12 cellular contexts compared by ENCODE assay signal in the genomic region with DNA sequence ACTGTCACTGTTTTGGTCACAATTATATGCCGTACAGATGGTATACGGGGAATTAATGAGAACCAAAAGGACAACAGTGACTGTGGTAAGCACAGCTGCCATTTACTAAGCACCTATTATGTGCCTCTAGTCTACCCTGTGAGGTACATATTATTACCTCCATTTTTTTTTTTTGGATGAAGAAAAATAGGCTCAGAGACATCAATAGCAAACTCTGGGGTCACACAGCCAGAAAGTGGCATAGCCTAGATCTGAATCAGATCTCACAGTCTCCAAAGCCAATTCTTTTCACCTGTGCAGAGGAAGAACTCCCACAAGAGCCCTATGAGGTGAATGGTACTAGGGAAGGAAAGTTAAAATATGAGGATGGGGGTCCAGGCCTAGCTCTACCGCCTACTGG.
DNase-seq lines count a peak whose midpoint lies in the region; ATAC-seq, FAIRE-seq and TF ChIP-seq lines count a peak whose summit lies in the region.
"Had no signal": no experiment of that assay in that cellular context is flagged by ENCODE, and none has a peak within 500 bp of the region (broad histone marks: within the 10 kb centered on the region; RNA-seq: fewer than 3 reads in every experiment).

No MANE protein-coding gene starts in this region.

- no peak for DNase-seq in esophagus squamous epithelium (lab: John Stamatoyannopoulos, UW)
- no peak for DNase-seq in gastrocnemius medialis
- no peak for DNase-seq in upper lobe of left lung
- DNase-seq in dorsolateral prefrontal cortex, result no peak
- no peak for DNase-seq in amniotic stem cell (lab: John Stamatoyannopoulos, UW)
- no peak for DNase-seq in D721Med (ENCODE audit: insufficient read length, low spot score)
- DNase-seq: CD4-positive, alpha-beta T cell; NCI-H1105 treated with DMSO at 0.1 percent for 48 hours; NCI-H187 treated with DMSO at 0.1 percent for 48 hours; NCI-H446 treated with DMSO at 0.1 percent for 48 hours; NCI-H82 had no signal

- H3K27ac ChIP-seq in KOPT-K1 (ENCODE audit: low read depth, low read length, poor library complexity, severe bottlenecking) (peak overlapping the region; percentile 6), esophagus squamous epithelium (peak overlapping the region in 3 of 4 donors; percentile 45 to 80 (median 65)), gastrocnemius medialis (peak overlapping the region in 3 of 4 donors; percentile 4 to 43 (median 29)), upper lobe of left lung (peak overlapping the region; percentile 42 to 82 (median 74)), dorsolateral prefrontal cortex (peak overlapping the region in 16 of 59 donors; percentile 6 to 75 (median 55))

- intact Hi-C loops in esophagus squamous epithelium (cut with DNase I) (no loop called here), gastrocnemius medialis (cut with DNase I; ENCODE audit: low total_unique reads) (no loop called here), dorsolateral prefrontal cortex (cut with DNase I) (no loop called here)

- H3K9me3 ChIP-seq in KOPT-K1 (ENCODE audit: insufficient read depth, low read length, poor library complexity, severe bottlenecking), result no peaks in the 10 kb centered on the region
- H3K9me3 ChIP-seq in esophagus squamous epithelium, result no peaks in the 10 kb centered on the region
- no peaks in the 10 kb centered on the region for H3K9me3 ChIP-seq in gastrocnemius medialis
- no peaks in the 10 kb centered on the region for H3K9me3 ChIP-seq in upper lobe of left lung

- H3K27me3 ChIP-seq in esophagus squamous epithelium, result no peaks in the 10 kb centered on the region
- H3K27me3 ChIP-seq in gastrocnemius medialis, result no peaks in the 10 kb centered on the region
- no peaks in the 10 kb centered on the region for H3K27me3 ChIP-seq in upper lobe of left lung
- no peaks in the 10 kb centered on the region for H3K27me3 ChIP-seq in dorsolateral prefrontal cortex

- TF ChIP-seq CTCF in esophagus squamous epithelium (IDR thresholded peaks at IDR 0.05), result no peak
- no peak for TF ChIP-seq CTCF in gastrocnemius medialis (IDR thresholded peaks at IDR 0.05 in 4 of 5, conservative IDR thresholded peaks at IDR 0.05 in 1 of 5)
- TF ChIP-seq CTCF in upper lobe of left lung (IDR thresholded peaks at IDR 0.05), result no peak
- TF ChIP-seq CTCF in dorsolateral prefrontal cortex (IDR thresholded peaks at IDR 0.05 in 54 of 56, conservative IDR thresholded peaks at IDR 0.05 in 2 of 56; ENCODE audit: low read depth in 1 of 56, partially characterized antibody in 56 of 56), result no peak
- no peak for TF ChIP-seq CTCF in D721Med (IDR thresholded peaks at IDR 0.05; ENCODE audit: insufficient read depth, missing control alignments)

- H3K36me3 ChIP-seq in KOPT-K1 (ENCODE audit: insufficient read depth, low read length), result peaks cover 100% of the 10 kb centered on the region
- no peaks in the 10 kb centered on the region for H3K36me3 ChIP-seq in esophagus squamous epithelium
- no peaks in the 10 kb centered on the region for H3K36me3 ChIP-seq in gastrocnemius medialis
- no peaks in the 10 kb centered on the region for H3K36me3 ChIP-seq in upper lobe of left lung

- FAIRE-seq in D721Med (lab: Jason Lieb, UNC), result no peak

- no peak overlapping the region for H3K4me3 ChIP-seq in esophagus squamous epithelium
- H3K4me3 ChIP-seq in gastrocnemius medialis, result no peak overlapping the region
- no peak overlapping the region for H3K4me3 ChIP-seq in upper lobe of left lung
- no peak overlapping the region for H3K4me3 ChIP-seq in dorsolateral prefrontal cortex

- no peak for TF ChIP-seq EP300 in upper lobe of left lung (IDR thresholded peaks at IDR 0.05)

- TF ChIP-seq POLR2A in esophagus squamous epithelium (IDR thresholded peaks at IDR 0.05) (no peak), gastrocnemius medialis (IDR thresholded peaks at IDR 0.05) (no peak), upper lobe of left lung (IDR thresholded peaks at IDR 0.05) (no peak)

- in situ Hi-C loops in gastrocnemius medialis (cut with MboI; ENCODE audit: low sequenced_read_pairs in 4 of 4), result no loop called here

- H3K4me1 ChIP-seq in esophagus squamous epithelium, result peaks cover 0 to 22% (median 11%) of the 10 kb centered on the region in 3 donors
- peaks cover 9 to 10% of the 10 kb centered on the region in 2 donors for H3K4me1 ChIP-seq in gastrocnemius medialis
- H3K4me1 ChIP-seq in upper lobe of left lung, result peaks cover 15 to 37% (median 20%) of the 10 kb centered on the region in 4 donors

- no peak for ATAC-seq in gastrocnemius medialis
- ATAC-seq in upper lobe of left lung (ENCODE audit: low FRiP score in 2 of 2), result no peak

- WGBS in esophagus squamous epithelium, 2 donors, result 84 to 100% methylated on average over 3 of the region's 3 CpGs
- WGBS in upper lobe of left lung, 2 donors, result 79 to 80% methylated on average over 3 of the region's 3 CpGs
